27 cellular contexts compared by ENCODE assay signal in genomic region chr18:36374262-36374661, GRCh38.
"Had no signal": no experiment of that assay in that cellular context is flagged by ENCODE, and none has a peak within 500 bp of the region (broad histone marks: within the 10 kb centered on the region; RNA-seq: fewer than 3 reads in every experiment).

No MANE protein-coding gene starts in this region.

- H3K4me3 ChIP-seq: heart right ventricle, lower lobe of right lung, right lobe of liver, skin epidermis, thyroid gland, upper lobe of right lung had no signal

- H3K27me3 ChIP-seq: right lobe of liver, thyroid gland, upper lobe of right lung had no signal

- ATAC-seq: activated CD4-positive, alpha-beta T cell treated with anti-CD3 and anti-CD28 coated beads for 36 hours; activated CD8-positive, alpha-beta memory T cell treated with anti-CD3 and anti-CD28 coated beads, Interleukin-2, amount 10 ng/mL, durations not matched to agents 7 days and 5 days; activated CD8-positive, alpha-beta T cell treated with anti-CD3 and anti-CD28 coated beads, Interleukin-2, amount 10 ng/mL, durations not matched to agents 7 days and 5 days; esophagus mucosa; heart right ventricle; left lobe of liver; lower lobe of right lung; right lobe of liver; stimulated activated memory B cell treated with anti-CD40 and anti-IgM and Interleukin-4, amounts not matched to agents 10 μg/mL and 1 μg/mL and 100 μg/mL, for 72 hours; stimulated activated naive CD8-positive, alpha-beta T cell treated with anti-CD3 and anti-CD28 coated beads, Interleukin-15, amount 100 ng/mL, for 72 hours; upper lobe of right lung had no signal

- H3K9me3 ChIP-seq: heart right ventricle, lower lobe of right lung, neutrophil, right lobe of liver, thyroid gland, upper lobe of right lung had no signal

- DNase-seq: activated CD4-positive, alpha-beta T cell treated with anti-CD3 and anti-CD28 coated beads for 36 hours; activated CD4-positive, CD25-positive, alpha-beta regulatory T cell; activated CD8-positive, alpha-beta memory T cell treated with anti-CD3 and anti-CD28 coated beads, Interleukin-2, amount 10 ng/mL, durations not matched to agents 7 days and 5 days; activated CD8-positive, alpha-beta T cell treated with anti-CD3 and anti-CD28 coated beads, Interleukin-2, amount 10 ng/mL, durations not matched to agents 7 days and 5 days; activated naive CD4-positive, alpha-beta T cell treated with Interleukin-2 at 50 U/mL for 16 hours; activated T-cell treated with anti-CD3 and anti-CD28 coated beads, Interleukin-2, amount 50 U/mL, for 48 hours; anterior cingulate cortex; cerebellar nuclear complex; foreskin melanocyte; heart right ventricle; kidney glomerular epithelial cell; lower lobe of right lung; mesendoderm; nephron progenitor cell; right lobe of liver; stimulated activated CD4-positive, alpha-beta T cell treated with anti-CD3 and anti-CD28 coated beads, Interleukin-12 subunit alpha, Interleukin-12 subunit beta, amount 100 ng/mL, for 4 hours; stimulated activated CD4-positive, alpha-beta T cell treated with anti-CD3 and anti-CD28 coated beads, Interleukin-4, amount 100 ng/mL, for 24 hours; stimulated activated CD8-positive, alpha-beta memory T cell treated with anti-CD3 and anti-CD28 coated beads, Interleukin-4, amount 100 ng/mL, for 48 hours; stimulated activated naive CD8-positive, alpha-beta T cell treated with anti-CD3 and anti-CD28 coated beads, Interleukin-15, amount 100 ng/mL, for 72 hours; substantia nigra; thyroid gland; upper lobe of right lung had no signal

- H3K27ac ChIP-seq: lower lobe of right lung, neutrophil, right lobe of liver, skin epidermis, thyroid gland, upper lobe of right lung had no signal

- H3K4me1 ChIP-seq: lower lobe of right lung, right lobe of liver, thyroid gland, upper lobe of right lung had no signal

- H3K36me3 ChIP-seq: heart right ventricle, lower lobe of right lung, neutrophil, right lobe of liver, thyroid gland, upper lobe of right lung had no signal
